2 cellular contexts compared by ENCODE assay signal in the genomic region with DNA sequence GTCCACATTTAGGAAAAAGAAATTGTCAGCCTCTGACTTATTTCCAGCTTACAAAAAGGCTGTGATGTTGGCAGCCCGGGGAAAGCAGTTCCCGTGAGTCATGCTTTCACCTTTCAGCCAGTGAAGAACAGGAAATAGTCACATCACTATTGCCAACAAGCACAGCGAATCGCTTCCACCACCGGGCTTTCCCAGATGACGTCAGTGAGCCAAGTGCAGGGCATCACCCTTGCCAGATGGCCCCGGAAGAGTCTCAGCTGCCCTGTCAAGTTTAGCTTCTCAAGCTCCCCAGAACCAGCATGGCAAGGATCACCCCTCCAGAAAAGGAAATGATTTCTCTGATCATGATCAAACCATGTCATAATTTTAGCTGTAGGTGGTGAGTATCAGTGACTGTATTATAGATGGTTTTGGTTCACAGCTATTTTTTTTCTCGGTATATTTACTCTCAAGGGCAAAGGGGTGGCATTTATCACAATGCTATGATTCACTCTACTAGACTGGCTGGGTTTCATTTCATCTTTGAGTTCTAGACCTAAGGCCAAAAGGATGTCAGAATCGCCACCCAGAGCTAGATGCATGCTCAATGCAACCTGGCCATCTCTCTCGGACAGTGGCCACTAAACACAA.
TF ChIP-seq lines count a peak whose summit lies in the region.

No MANE protein-coding gene starts in this region.

TF ChIP-seq in HEK293, 187 proteins besides CTCF, POLR2A, EP300 and RAD21 (continued from another document):
- TF ChIP-seq ZBTB20 (tag by site-specific recombination; IDR thresholded peaks at IDR 0.05) (peak; percentile 85), PRDM1 (tag by site-specific recombination; IDR thresholded peaks at IDR 0.05) (peak; percentile 90), ZNF335 (tag by site-specific recombination; conservative IDR thresholded peaks at IDR 0.05) (peak; percentile 46; the same call in 1 of the 2 replicates), ZNF366 (tag by site-specific recombination; conservative IDR thresholded peaks at IDR 0.05) (peak; percentile 55), ZNF837 (tag by site-specific recombination; IDR thresholded peaks at IDR 0.05) (no peak), ZNF157 (tag by site-specific recombination; IDR thresholded peaks at IDR 0.05) (no peak)
TF ChIP-seq in HEK293: peak in this region for 15.

TF ChIP-seq in K562, 482 proteins besides CTCF, POLR2A, EP300 and RAD21 (continued from another document and continues in another):
- TF ChIP-seq, protein P1, sequence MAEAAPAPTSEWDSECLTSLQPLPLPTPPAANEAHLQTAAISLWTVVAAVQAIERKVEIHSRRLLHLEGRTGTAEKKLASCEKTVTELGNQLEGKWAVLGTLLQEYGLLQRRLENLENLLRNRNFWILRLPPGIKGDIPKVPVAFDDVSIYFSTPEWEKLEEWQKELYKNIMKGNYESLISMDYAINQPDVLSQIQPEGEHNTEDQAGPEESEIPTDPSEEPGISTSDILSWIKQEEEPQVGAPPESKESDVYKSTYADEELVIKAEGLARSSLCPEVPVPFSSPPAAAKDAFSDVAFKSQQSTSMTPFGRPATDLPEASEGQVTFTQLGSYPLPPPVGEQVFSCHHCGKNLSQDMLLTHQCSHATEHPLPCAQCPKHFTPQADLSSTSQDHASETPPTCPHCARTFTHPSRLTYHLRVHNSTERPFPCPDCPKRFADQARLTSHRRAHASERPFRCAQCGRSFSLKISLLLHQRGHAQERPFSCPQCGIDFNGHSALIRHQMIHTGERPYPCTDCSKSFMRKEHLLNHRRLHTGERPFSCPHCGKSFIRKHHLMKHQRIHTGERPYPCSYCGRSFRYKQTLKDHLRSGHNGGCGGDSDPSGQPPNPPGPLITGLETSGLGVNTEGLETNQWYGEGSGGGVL (CRISPR knock-in tag; IDR thresholded peaks at IDR 0.05) = no peak
- TF ChIP-seq ZNF507 (tag; conservative IDR thresholded peaks at IDR 0.05) (no peak), ZNF217 (CRISPR knock-in tag; IDR thresholded peaks at IDR 0.05) (no peak), ZNF347 (CRISPR knock-in tag; IDR thresholded peaks at IDR 0.05; ENCODE audit: low read depth) (no peak), CHD2 (IDR thresholded peaks at IDR 0.05; ENCODE audit: low read depth, low read length) (no peak), SREBF1 (IDR thresholded peaks at IDR 0.05; ENCODE audit: borderline replicate concordance, low read depth, low read length) (no peak), ZFP36 (IDR thresholded peaks at IDR 0.05; ENCODE audit: low read depth, low read length, partially characterized antibody) (no peak), POLR2AphosphoS5 (IDR thresholded peaks at IDR 0.05; ENCODE audit: control insufficient read depth, insufficient read depth, low read depth, low read length) (no peak), NR2C1 (IDR thresholded peaks at IDR 0.05) (no peak), NR2C1 (tag; IDR thresholded peaks at IDR 0.05) (no peak), RFX5 (IDR thresholded peaks at IDR 0.05; ENCODE audit: low read depth, low read length) (no peak), PRMT5 (CRISPR knock-in tag; IDR thresholded peaks at IDR 0.05) (no peak), HDAC1 (IDR thresholded peaks at IDR 0.05) (no peak), SMAD2 (IDR thresholded peaks at IDR 0.05; ENCODE audit: low read depth, low read length) (no peak), PYGO2 (tag; IDR thresholded peaks at IDR 0.05) (no peak), ZNF384 (IDR thresholded peaks at IDR 0.05; ENCODE audit: low read depth, low read length) (no peak), SRF (CRISPR knock-in tag; IDR thresholded peaks at IDR 0.05) (no peak), KAT8 (IDR thresholded peaks at IDR 0.05; ENCODE audit: low read depth) (no peak), ZNF589 (CRISPR knock-in tag; IDR thresholded peaks at IDR 0.05; ENCODE audit: low read depth) (0 out of 2 replicates have a peak, but pooled peaks have one; percentile 34), EP400 (IDR thresholded peaks at IDR 0.05) (no peak), ZBTB1 (CRISPR knock-in tag; IDR thresholded peaks at IDR 0.05; ENCODE audit: borderline replicate concordance, low read depth) (no peak), XRCC3 (IDR thresholded peaks at IDR 0.05) (no peak), LEF1 (IDR thresholded peaks at IDR 0.05) (no peak), KDM5B (IDR thresholded peaks at IDR 0.05; ENCODE audit: insufficient replicate concordance, low read depth, low read length) (no peak), ZZZ3 (IDR thresholded peaks at IDR 0.05) (no peak), POLR2B (IDR thresholded peaks at IDR 0.05; ENCODE audit: low read depth, partially characterized antibody) (no peak), ZKSCAN8 (CRISPR knock-in tag; IDR thresholded peaks at IDR 0.05) (no peak), GTF2A2 (tag; IDR thresholded peaks at IDR 0.05) (no peak), RBM15 (IDR thresholded peaks at IDR 0.05; ENCODE audit: insufficient read depth, low read length) (no peak), ZBTB17 (CRISPR knock-in tag; IDR thresholded peaks at IDR 0.05) (no peak), FOSL1 (tag; conservative IDR thresholded peaks at IDR 0.05) (peak; percentile 31; the same call in 1 of the 2 replicates), SP1 (CRISPR knock-in tag; IDR thresholded peaks at IDR 0.05) (no peak), E2F3 (CRISPR knock-in tag; IDR thresholded peaks at IDR 0.05) (no peak), ZNF41 (CRISPR knock-in tag; conservative IDR thresholded peaks at IDR 0.05) (no peak), ZNF717 (CRISPR knock-in tag; IDR thresholded peaks at IDR 0.05) (no peak), SREBF2 (CRISPR knock-in tag; IDR thresholded peaks at IDR 0.05) (no peak), ZNF3 (CRISPR knock-in tag; IDR thresholded peaks at IDR 0.05) (no peak), DMBX1 (CRISPR knock-in tag; IDR thresholded peaks at IDR 0.05; ENCODE audit: borderline replicate concordance) (peak; percentile 40; the same call in 1 of the 2 replicates), NFXL1 (CRISPR knock-in tag; IDR thresholded peaks at IDR 0.05) (0 out of 2 replicates have a peak, but pooled peaks have one; percentile 34), GABPB1 (CRISPR knock-in tag; IDR thresholded peaks at IDR 0.05) (no peak), ZNF57 (CRISPR knock-in tag; IDR thresholded peaks at IDR 0.05) (no peak), ZNF224 (CRISPR knock-in tag; IDR thresholded peaks at IDR 0.05) (no peak), NR2C2 (CRISPR knock-in tag; IDR thresholded peaks at IDR 0.05) (no peak), NR2C2 (tag; IDR thresholded peaks at IDR 0.05) (peak; percentile 45), ATF1 (CRISPR knock-in tag; IDR thresholded peaks at IDR 0.05) (no peak), ATF1 (tag; IDR thresholded peaks at IDR 0.05) (peak; percentile 64)
- TF ChIP-seq, protein P2, sequence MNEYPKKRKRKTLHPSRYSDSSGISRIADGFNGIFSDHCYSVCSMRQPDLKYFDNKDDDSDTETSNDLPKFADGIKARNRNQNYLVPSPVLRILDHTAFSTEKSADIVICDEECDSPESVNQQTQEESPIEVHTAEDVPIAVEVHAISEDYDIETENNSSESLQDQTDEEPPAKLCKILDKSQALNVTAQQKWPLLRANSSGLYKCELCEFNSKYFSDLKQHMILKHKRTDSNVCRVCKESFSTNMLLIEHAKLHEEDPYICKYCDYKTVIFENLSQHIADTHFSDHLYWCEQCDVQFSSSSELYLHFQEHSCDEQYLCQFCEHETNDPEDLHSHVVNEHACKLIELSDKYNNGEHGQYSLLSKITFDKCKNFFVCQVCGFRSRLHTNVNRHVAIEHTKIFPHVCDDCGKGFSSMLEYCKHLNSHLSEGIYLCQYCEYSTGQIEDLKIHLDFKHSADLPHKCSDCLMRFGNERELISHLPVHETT (CRISPR knock-in tag; conservative IDR thresholded peaks at IDR 0.05 in 1 of 2, IDR thresholded peaks at IDR 0.05 in 1 of 2) = peak in 1 of 2 experiments; percentile 28; a peak in 1 of 4 replicates
- TF ChIP-seq, protein P3, sequence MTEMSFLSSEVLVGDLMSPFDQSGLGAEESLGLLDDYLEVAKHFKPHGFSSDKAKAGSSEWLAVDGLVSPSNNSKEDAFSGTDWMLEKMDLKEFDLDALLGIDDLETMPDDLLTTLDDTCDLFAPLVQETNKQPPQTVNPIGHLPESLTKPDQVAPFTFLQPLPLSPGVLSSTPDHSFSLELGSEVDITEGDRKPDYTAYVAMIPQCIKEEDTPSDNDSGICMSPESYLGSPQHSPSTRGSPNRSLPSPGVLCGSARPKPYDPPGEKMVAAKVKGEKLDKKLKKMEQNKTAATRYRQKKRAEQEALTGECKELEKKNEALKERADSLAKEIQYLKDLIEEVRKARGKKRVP (CRISPR knock-in tag; IDR thresholded peaks at IDR 0.05) = no peak
- TF ChIP-seq, protein P4, sequence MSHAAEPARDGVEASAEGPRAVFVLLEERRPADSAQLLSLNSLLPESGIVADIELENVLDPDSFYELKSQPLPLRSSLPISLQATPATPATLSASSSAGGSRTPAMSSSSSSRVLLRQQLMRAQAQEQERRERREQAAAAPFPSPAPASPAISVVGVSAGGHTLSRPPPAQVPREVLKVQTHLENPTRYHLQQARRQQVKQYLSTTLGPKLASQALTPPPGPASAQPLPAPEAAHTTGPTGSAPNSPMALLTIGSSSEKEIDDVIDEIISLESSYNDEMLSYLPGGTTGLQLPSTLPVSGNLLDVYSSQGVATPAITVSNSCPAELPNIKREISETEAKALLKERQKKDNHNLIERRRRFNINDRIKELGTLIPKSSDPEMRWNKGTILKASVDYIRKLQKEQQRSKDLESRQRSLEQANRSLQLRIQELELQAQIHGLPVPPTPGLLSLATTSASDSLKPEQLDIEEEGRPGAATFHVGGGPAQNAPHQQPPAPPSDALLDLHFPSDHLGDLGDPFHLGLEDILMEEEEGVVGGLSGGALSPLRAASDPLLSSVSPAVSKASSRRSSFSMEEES (CRISPR knock-in tag; IDR thresholded peaks at IDR 0.05) = no peak
- TF ChIP-seq, protein P5, sequence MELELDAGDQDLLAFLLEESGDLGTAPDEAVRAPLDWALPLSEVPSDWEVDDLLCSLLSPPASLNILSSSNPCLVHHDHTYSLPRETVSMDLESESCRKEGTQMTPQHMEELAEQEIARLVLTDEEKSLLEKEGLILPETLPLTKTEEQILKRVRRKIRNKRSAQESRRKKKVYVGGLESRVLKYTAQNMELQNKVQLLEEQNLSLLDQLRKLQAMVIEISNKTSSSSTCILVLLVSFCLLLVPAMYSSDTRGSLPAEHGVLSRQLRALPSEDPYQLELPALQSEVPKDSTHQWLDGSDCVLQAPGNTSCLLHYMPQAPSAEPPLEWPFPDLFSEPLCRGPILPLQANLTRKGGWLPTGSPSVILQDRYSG (tag; conservative IDR thresholded peaks at IDR 0.05; ENCODE audit: low read depth) = no peak
- TF ChIP-seq, protein P6, sequence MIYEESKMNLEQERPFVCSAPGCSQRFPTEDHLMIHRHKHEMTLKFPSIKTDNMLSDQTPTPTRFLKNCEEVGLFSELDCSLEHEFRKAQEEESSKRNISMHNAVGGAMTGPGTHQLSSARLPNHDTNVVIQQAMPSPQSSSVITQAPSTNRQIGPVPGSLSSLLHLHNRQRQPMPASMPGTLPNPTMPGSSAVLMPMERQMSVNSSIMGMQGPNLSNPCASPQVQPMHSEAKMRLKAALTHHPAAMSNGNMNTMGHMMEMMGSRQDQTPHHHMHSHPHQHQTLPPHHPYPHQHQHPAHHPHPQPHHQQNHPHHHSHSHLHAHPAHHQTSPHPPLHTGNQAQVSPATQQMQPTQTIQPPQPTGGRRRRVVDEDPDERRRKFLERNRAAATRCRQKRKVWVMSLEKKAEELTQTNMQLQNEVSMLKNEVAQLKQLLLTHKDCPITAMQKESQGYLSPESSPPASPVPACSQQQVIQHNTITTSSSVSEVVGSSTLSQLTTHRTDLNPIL (CRISPR knock-in tag; IDR thresholded peaks at IDR 0.05) = no peak
- TF ChIP-seq, protein P7, sequence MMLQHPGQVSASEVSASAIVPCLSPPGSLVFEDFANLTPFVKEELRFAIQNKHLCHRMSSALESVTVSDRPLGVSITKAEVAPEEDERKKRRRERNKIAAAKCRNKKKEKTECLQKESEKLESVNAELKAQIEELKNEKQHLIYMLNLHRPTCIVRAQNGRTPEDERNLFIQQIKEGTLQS (IDR thresholded peaks at IDR 0.05) = peak; percentile 86
- TF ChIP-seq, protein P7 (CRISPR knock-in tag; conservative IDR thresholded peaks at IDR 0.05) = no peak
- TF ChIP-seq, protein P8, sequence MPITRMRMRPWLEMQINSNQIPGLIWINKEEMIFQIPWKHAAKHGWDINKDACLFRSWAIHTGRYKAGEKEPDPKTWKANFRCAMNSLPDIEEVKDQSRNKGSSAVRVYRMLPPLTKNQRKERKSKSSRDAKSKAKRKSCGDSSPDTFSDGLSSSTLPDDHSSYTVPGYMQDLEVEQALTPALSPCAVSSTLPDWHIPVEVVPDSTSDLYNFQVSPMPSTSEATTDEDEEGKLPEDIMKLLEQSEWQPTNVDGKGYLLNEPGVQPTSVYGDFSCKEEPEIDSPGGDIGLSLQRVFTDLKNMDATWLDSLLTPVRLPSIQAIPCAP (CRISPR knock-in tag; IDR thresholded peaks at IDR 0.05; ENCODE audit: borderline replicate concordance) = no peak
- TF ChIP-seq, protein P9, sequence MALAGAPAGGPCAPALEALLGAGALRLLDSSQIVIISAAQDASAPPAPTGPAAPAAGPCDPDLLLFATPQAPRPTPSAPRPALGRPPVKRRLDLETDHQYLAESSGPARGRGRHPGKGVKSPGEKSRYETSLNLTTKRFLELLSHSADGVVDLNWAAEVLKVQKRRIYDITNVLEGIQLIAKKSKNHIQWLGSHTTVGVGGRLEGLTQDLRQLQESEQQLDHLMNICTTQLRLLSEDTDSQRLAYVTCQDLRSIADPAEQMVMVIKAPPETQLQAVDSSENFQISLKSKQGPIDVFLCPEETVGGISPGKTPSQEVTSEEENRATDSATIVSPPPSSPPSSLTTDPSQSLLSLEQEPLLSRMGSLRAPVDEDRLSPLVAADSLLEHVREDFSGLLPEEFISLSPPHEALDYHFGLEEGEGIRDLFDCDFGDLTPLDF (CRISPR knock-in tag; IDR thresholded peaks at IDR 0.05) = no peak
- TF ChIP-seq, protein P10, sequence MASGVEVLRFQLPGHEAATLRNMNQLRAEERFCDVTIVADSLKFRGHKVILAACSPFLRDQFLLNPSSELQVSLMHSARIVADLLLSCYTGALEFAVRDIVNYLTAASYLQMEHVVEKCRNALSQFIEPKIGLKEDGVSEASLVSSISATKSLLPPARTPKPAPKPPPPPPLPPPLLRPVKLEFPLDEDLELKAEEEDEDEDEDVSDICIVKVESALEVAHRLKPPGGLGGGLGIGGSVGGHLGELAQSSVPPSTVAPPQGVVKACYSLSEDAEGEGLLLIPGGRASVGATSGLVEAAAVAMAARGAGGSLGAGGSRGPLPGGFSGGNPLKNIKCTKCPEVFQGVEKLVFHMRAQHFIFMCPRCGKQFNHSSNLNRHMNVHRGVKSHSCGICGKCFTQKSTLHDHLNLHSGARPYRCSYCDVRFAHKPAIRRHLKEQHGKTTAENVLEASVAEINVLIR (CRISPR knock-in tag; IDR thresholded peaks at IDR 0.05) = no peak
- TF ChIP-seq, protein P11, sequence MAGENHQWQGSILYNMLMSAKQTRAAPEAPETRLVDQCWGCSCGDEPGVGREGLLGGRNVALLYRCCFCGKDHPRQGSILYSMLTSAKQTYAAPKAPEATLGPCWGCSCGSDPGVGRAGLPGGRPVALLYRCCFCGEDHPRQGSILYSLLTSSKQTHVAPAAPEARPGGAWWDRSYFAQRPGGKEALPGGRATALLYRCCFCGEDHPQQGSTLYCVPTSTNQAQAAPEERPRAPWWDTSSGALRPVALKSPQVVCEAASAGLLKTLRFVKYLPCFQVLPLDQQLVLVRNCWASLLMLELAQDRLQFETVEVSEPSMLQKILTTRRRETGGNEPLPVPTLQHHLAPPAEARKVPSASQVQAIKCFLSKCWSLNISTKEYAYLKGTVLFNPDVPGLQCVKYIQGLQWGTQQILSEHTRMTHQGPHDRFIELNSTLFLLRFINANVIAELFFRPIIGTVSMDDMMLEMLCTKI (IDR thresholded peaks at IDR 0.05; ENCODE audit: partially characterized antibody) = no peak
